In genomic region chr1:174769961-174770549, GRCh38 we compare ENCODE assay signal across 1 cellular context.
TF ChIP-seq lines count a peak whose summit lies in the region.

No MANE protein-coding gene starts in this region.

TF ChIP-seq in HepG2, 621 proteins besides CTCF, POLR2A, EP300 and RAD21 (continued from another document):
- no peak for TF ChIP-seq AFF4 (CRISPR knock-in tag; IDR thresholded peaks at IDR 0.05)
- TF ChIP-seq PRMT3 (CRISPR knock-in tag; IDR thresholded peaks at IDR 0.05; ENCODE audit: borderline replicate concordance, low read depth): no peak
- TF ChIP-seq MYC (CRISPR knock-in tag; IDR thresholded peaks at IDR 0.05; ENCODE audit: borderline replicate concordance): no peak
- TF ChIP-seq RFX5 (IDR thresholded peaks at IDR 0.05; ENCODE audit: low read depth, low read length): no peak
- 0 out of 2 replicates have a peak, but pooled peaks have one; percentile 21 for TF ChIP-seq RXRB (CRISPR knock-in tag; IDR thresholded peaks at IDR 0.05; ENCODE audit: borderline replicate concordance)
- TF ChIP-seq RAD51 (IDR thresholded peaks at IDR 0.05; ENCODE audit: borderline replicate concordance): no peak
- peak; percentile 89 for TF ChIP-seq STAG1 (CRISPR knock-in tag; IDR thresholded peaks at IDR 0.05)
- peak; percentile 36; the same call in 1 of the 2 replicates for TF ChIP-seq ARID3A (IDR thresholded peaks at IDR 0.05; ENCODE audit: low read depth, low read length)
- no peak for TF ChIP-seq ZNF234 (CRISPR knock-in tag; conservative IDR thresholded peaks at IDR 0.05)
- TF ChIP-seq LBX2 (CRISPR knock-in tag; IDR thresholded peaks at IDR 0.05; ENCODE audit: borderline replicate concordance): no peak
- no peak for TF ChIP-seq EED (CRISPR knock-in tag; IDR thresholded peaks at IDR 0.05)
- no peak for TF ChIP-seq GZF1 (CRISPR knock-in tag; IDR thresholded peaks at IDR 0.05)
- TF ChIP-seq NR2F2 (IDR thresholded peaks at IDR 0.05; ENCODE audit: borderline replicate concordance, low read depth): no peak
